ENCODE assay signal across 8 cellular contexts in genomic region chr12:119990382-119990874, GRCh38. TPM values are rescaled to one million over a fixed set of nuclear protein-coding genes. Genes with fewer than 3 reads are reported as not detected.
DNase-seq lines count a peak whose midpoint lies in the region; ATAC-seq, FAIRE-seq and TF ChIP-seq lines count a peak whose summit lies in the region.

No MANE protein-coding gene starts in this region.

- no peak for FAIRE-seq in kidney (lab: Jason Lieb, UNC)

- H3K4me3 Mint-ChIP-seq in GM23338 (peak overlapping the region; percentile 78), WTC11 (peak overlapping the region; percentile 68), HFFc6 (no peak overlapping the region)

- H3K36me3 ChIP-seq in A673 (ENCODE audit: insufficient read depth, low read length, poor library complexity, severe bottlenecking) (no peaks in the 10 kb centered on the region), GM23338 (ENCODE audit: insufficient read depth) (no peaks in the 10 kb centered on the region), kidney (ENCODE audit: control insufficient read depth in 1 of 2, insufficient read depth in 2 of 2, low read length in 2 of 2) (peaks cover 0 to 3% of the 10 kb centered on the region in 2 donors)

- H3K4me1 ChIP-seq in A673 (ENCODE audit: insufficient read depth, low read length, poor library complexity, severe bottlenecking) (no peaks in the 10 kb centered on the region), GM23338 (ENCODE audit: insufficient read depth) (peaks cover 29% of the 10 kb centered on the region), kidney (ENCODE audit: control insufficient read depth in 1 of 2, insufficient read depth in 1 of 2, low read depth in 1 of 2, low read length in 2 of 2) (peaks cover 0 to 8% of the 10 kb centered on the region in 2 donors)

- peaks cover 20% of the 10 kb centered on the region for H4K20me1 ChIP-seq in GM23338 (replicated peaks; ENCODE audit: insufficient read depth)

- H3K4me3 ChIP-seq in A673 (ENCODE audit: low read depth, low read length, poor library complexity, severe bottlenecking), result peak overlapping the region; percentile 25
- H3K4me3 ChIP-seq in GM23338, result peak overlapping the region; percentile 89
- H3K4me3 ChIP-seq in kidney (ENCODE audit: low read length in 2 of 2), result peak overlapping the region; percentile 71 to 90

- no TSS peak for BruUV-seq in A673 (replicated peaks; lab: Mats Ljungman, UMichigan)

- CTCF ChIA-PET in A673 (lab: Charles Lee), result no interaction called here
- CTCF ChIA-PET in WTC11 (lab: Charles Lee), result interaction anchor here (0.6 to 2.1 kb wide), 5 partner anchors 74 to 113 kb away, joined by 3 to 7 read pairs (median 4); partner anchors contain the start of gene CIT

- H3K27ac ChIP-seq in A673 (ENCODE audit: low read depth, low read length, poor library complexity, severe bottlenecking) (no peak overlapping the region), GM23338 (ENCODE audit: low read depth) (no peak overlapping the region), kidney (ENCODE audit: low read depth in 2 of 2, low read length in 2 of 2) (peak overlapping the region; percentile 34 to 92)

- intact Hi-C loops in A673 (cut with micrococcal nuclease; ENCODE audit: unreplicated experiment), result no loop called here
- intact Hi-C loops in kidney (cut with DNase I), result no loop called here

- H3K27ac Mint-ChIP-seq in GM23338 (no peak overlapping the region), WTC11 (no peak overlapping the region), HFFc6 (no peak overlapping the region)

- TF ChIP-seq CTCF in A673 (conservative IDR thresholded peaks at IDR 0.05; ENCODE audit: low read depth, low read length), result no peak
- TF ChIP-seq CTCF in GM23338 (conservative IDR thresholded peaks at IDR 0.05; ENCODE audit: low read depth in 2 of 2), result no peak
- no peak for TF ChIP-seq CTCF in WTC11 (IDR thresholded peaks at IDR 0.05)
- TF ChIP-seq CTCF in kidney (IDR thresholded peaks at IDR 0.05; ENCODE audit: borderline replicate concordance, extremely low read depth, insufficient read depth), result no peak
- TF ChIP-seq CTCF in HFFc6 (IDR thresholded peaks at IDR 0.05), result no peak

- H2AFZ ChIP-seq in GM23338, result no peak overlapping the region

- H3K9me2 ChIP-seq in GM23338 (ENCODE audit: insufficient read depth), result no peaks in the 10 kb centered on the region

- peak overlapping the region in 1 of 2 donors; percentile 83 for H3K9ac ChIP-seq in kidney (ENCODE audit: low read length in 2 of 2)

- H3K9me3 Mint-ChIP-seq in GM23338, result peaks cover 3% of the 10 kb centered on the region; the same call in 1 of the 3 replicates
- H3K9me3 Mint-ChIP-seq in WTC11, result no peaks in the 10 kb centered on the region
- no peaks in the 10 kb centered on the region for H3K9me3 Mint-ChIP-seq in HFFc6

- POLR2A ChIA-PET in A673 (lab: Charles Lee; ENCODE audit: low non-redundant PET) (no interaction called here), WTC11 (lab: Charles Lee) (interaction anchor here (0.6 to 1.4 kb wide), 4 partner anchors 95 to 206 kb away, joined by 3 to 8 read pairs (median 4); no protein-coding TSS in a partner anchor)

- H3K9me3 ChIP-seq in A673 (ENCODE audit: low read depth, low read length, poor library complexity, severe bottlenecking), result no peaks in the 10 kb centered on the region
- no peaks in the 10 kb centered on the region for H3K9me3 ChIP-seq in kidney (ENCODE audit: control insufficient read depth in 1 of 2, low read length in 2 of 2)

- H3K4me1 Mint-ChIP-seq in GM23338 (peaks cover 31% of the 10 kb centered on the region), WTC11 (peaks cover 29% of the 10 kb centered on the region), HFFc6 (ENCODE audit: low read depth) (peaks cover 8% of the 10 kb centered on the region; the same call in 1 of the 2 replicates)

- peaks cover 4% of the 10 kb centered on the region for H3K27me3 Mint-ChIP-seq in GM23338 (ENCODE audit: insufficient read depth, low read depth, poor library complexity)
- H3K27me3 Mint-ChIP-seq in WTC11 (ENCODE audit: low read depth), result peaks cover 18% of the 10 kb centered on the region
- peaks cover 22% of the 10 kb centered on the region for H3K27me3 Mint-ChIP-seq in HFFc6 (ENCODE audit: insufficient read depth)

- H3K36me3 Mint-ChIP-seq in GM23338 (ENCODE audit: low read depth) (peaks cover 10% of the 10 kb centered on the region), WTC11 (peaks cover 5% of the 10 kb centered on the region), HFFc6 (ENCODE audit: low read depth) (no peaks in the 10 kb centered on the region)

- H3F3A ChIP-seq in GM23338 (replicated peaks; ENCODE audit: low read depth), result peaks cover 23% of the 10 kb centered on the region

- DNase-seq in A673 (ENCODE audit: low spot score) (no peak), GM23338 (ENCODE audit: low spot score) (peak; percentile 19), WTC11 (ENCODE audit: low spot score) (no peak), kidney (no peak), NCI-H1436 (lab: John Stamatoyannopoulos, UW) (no peak), HFFc6 (no peak), 8988T (no peak)

- H3K27me3 ChIP-seq in A673 (replicated peaks; ENCODE audit: insufficient read depth, low read depth, low read length, poor library complexity), result peaks cover 36% of the 10 kb centered on the region
- H3K27me3 ChIP-seq in GM23338 (ENCODE audit: insufficient read depth), result peaks cover 16% of the 10 kb centered on the region

- peak overlapping the region; percentile 98 for H3K4me2 ChIP-seq in GM23338

- ATAC-seq in GM23338 (no peak), WTC11 (no peak), GM21367 (IDR thresholded peaks at IDR 0.05; ENCODE audit: unreplicated experiment) (no peak)

- peaks cover 20% of the 10 kb centered on the region for H3K79me2 ChIP-seq in GM23338 (replicated peaks; ENCODE audit: insufficient read depth)

TF ChIP-seq in WTC11, 78 proteins besides CTCF, POLR2A, EP300 and RAD21:
- TF ChIP-seq, protein P1, sequence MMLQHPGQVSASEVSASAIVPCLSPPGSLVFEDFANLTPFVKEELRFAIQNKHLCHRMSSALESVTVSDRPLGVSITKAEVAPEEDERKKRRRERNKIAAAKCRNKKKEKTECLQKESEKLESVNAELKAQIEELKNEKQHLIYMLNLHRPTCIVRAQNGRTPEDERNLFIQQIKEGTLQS (CRISPR knock-in tag; conservative IDR thresholded peaks at IDR 0.05), result no peak
- TF ChIP-seq CDX4 (CRISPR knock-in tag; IDR thresholded peaks at IDR 0.05; ENCODE audit: borderline replicate concordance), result no peak
- no peak for TF ChIP-seq ZNF512 (CRISPR knock-in tag; IDR thresholded peaks at IDR 0.05; ENCODE audit: borderline replicate concordance)
- no peak for TF ChIP-seq SP1 (CRISPR knock-in tag; conservative IDR thresholded peaks at IDR 0.05)
- no peak for TF ChIP-seq E2F5 (CRISPR knock-in tag; IDR thresholded peaks at IDR 0.05)
TF ChIP-seq in WTC11: peak in this region for 0.

RNA-seq across cellular contexts. Expression of gene BICDL1, which starts 1.4 kb away (rescaled TPM):
- total RNA-seq in A673 (2021) (1.0 and 2.4 TPM in 2 replicates), WTC11 (2021) (17.9 to 23.1 TPM (median 20.2 TPM) in 3 replicates), kidney (101 TPM)
- 25.7 and 30.3 TPM in 2 replicates for total RNA-seq in GM23338 (2014; rRNA removed; shearing (Covaris generic))
- polyA plus RNA-seq in GM23338 (2016; fragmentation: Nextera tagmentation; extraction: Ambion mirVana) (14.0 and 15.9 TPM in 2 replicates), kidney (ENCODE audit: insufficient read depth, low read depth, low replicate concordance) (60.5 TPM)
- total RNA-seq in HFFc6 (2021; fragmentation: NEBNext Ultra II Directional; extraction: Animal tissue kit (Norgen Biotek cat#: 25700)), result under 1 TPM in 1 of 6 experiments, not detected in 5; 0.05 TPM

Comparison
In these comparisons a context has a peak if more than half of its experiments do, and no peak if none do; other contexts are left out.
1. H3K27ac ChIP-seq: peak in kidney (2 of 2); none in A673 (single experiment) and GM23338 (single experiment).
2. H3K4me3 ChIP-seq: peak in every context shown above with its lines; median percentile 89 in GM23338; 80 in kidney; 25 in A673.